ENCODE assay signal across 8 cellular contexts in genomic region chr6:79234150-79235022, GRCh38. TPM values are rescaled to one million over a fixed set of nuclear protein-coding genes. Genes with fewer than 3 reads are reported as not detected.
DNase-seq lines count a peak whose midpoint lies in the region; ATAC-seq and TF ChIP-seq lines count a peak whose summit lies in the region.

TSS of gene HMGN3 (minus strand) at chr6:79234682.

- CTCF ChIA-PET in activated CD8-positive, alpha-beta T cell treated with anti-CD3 and anti-CD28 coated beads for 36 hours (lab: Charles Lee) = interaction anchor here (0.6 kb wide), 2 partner anchors 14 to 97 kb away, joined by 3 read pairs; no protein-coding TSS in a partner anchor

- WGBS in lower leg skin, 2 donors = 3% methylated on average over 51 of the region's 51 CpGs

- no peaks in the 10 kb centered on the region for H3K27me3 Mint-ChIP-seq in activated CD8-positive, alpha-beta T cell treated with anti-CD3 and anti-CD28 coated beads for 36 hours

- peaks cover 17% of the 10 kb centered on the region for H3K4me1 Mint-ChIP-seq in activated CD8-positive, alpha-beta T cell treated with anti-CD3 and anti-CD28 coated beads for 36 hours (ENCODE audit: low read depth)

- ATAC-seq in GM19397 (IDR thresholded peaks at IDR 0.05; ENCODE audit: unreplicated experiment) (peak; percentile 96), HG03571 (IDR thresholded peaks at IDR 0.05; ENCODE audit: unreplicated experiment) (peak; percentile 94)
- peak; percentile 96 for ATAC-seq in activated CD8-positive, alpha-beta T cell treated with anti-CD3 and anti-CD28 coated beads for 36 hours

- no peaks in the 10 kb centered on the region for H3K9me3 Mint-ChIP-seq in activated CD8-positive, alpha-beta T cell treated with anti-CD3 and anti-CD28 coated beads for 36 hours

- intact Hi-C loops in activated CD8-positive, alpha-beta T cell treated with anti-CD3 and anti-CD28 coated beads for 36 hours (cut with micrococcal nuclease) = loop anchor here (1.0 kb wide), 1 partner anchor 156 kb away; the partner anchor contains the start of gene PHIP
- intact Hi-C loops in lower leg skin (cut with DNase I; ENCODE audit: low total_unique reads) = no loop called here

- peak within 1 kb of the TSS; percentile 86 for H3K27ac Mint-ChIP-seq in activated CD8-positive, alpha-beta T cell treated with anti-CD3 and anti-CD28 coated beads for 36 hours

- H3K4me3 ChIP-seq in lower leg skin (ENCODE audit: low read depth, poor library complexity, severe bottlenecking) = peak within 1 kb of the TSS; percentile 88

- DNase-seq in CD1c-positive myeloid dendritic cell (ENCODE audit: extremely low spot score) = peak; percentile 96
- peak; percentile 93 for DNase-seq in NCI-H82 (lab: John Stamatoyannopoulos, UW)
- DNase-seq in activated CD8-positive, alpha-beta T cell treated with anti-CD3 and anti-CD28 coated beads for 36 hours = peak; percentile 97
- peak; percentile 95 for DNase-seq in ecto neural progenitor cell (ENCODE audit: low spot score)
- peak; percentile 93 to 99 for DNase-seq in lower leg skin (ENCODE audit: low spot score in 2 of 2)
- DNase-seq in stimulated activated CD4-positive, alpha-beta T cell treated with anti-CD3 and anti-CD28 coated beads, Interleukin-4, amount 100 ng/mL, for 48 hours (ENCODE audit: low read depth in 2 of 2) = peak; percentile 89 to 90

- no peak for TF ChIP-seq POLR2A in lower leg skin (IDR thresholded peaks at IDR 0.05)

- POLR2A ChIA-PET in activated CD8-positive, alpha-beta T cell treated with anti-CD3 and anti-CD28 coated beads for 36 hours (lab: Charles Lee) = no interaction called here

- H3K4me3 Mint-ChIP-seq in activated CD8-positive, alpha-beta T cell treated with anti-CD3 and anti-CD28 coated beads for 36 hours = peak within 1 kb of the TSS; percentile 92

- H3K36me3 Mint-ChIP-seq in activated CD8-positive, alpha-beta T cell treated with anti-CD3 and anti-CD28 coated beads for 36 hours (ENCODE audit: low read depth) = no peaks in the 10 kb centered on the region

- no peak for TF ChIP-seq CTCF in activated CD8-positive, alpha-beta T cell treated with anti-CD3 and anti-CD28 coated beads for 36 hours (IDR thresholded peaks at IDR 0.05)
- TF ChIP-seq CTCF in lower leg skin (IDR thresholded peaks at IDR 0.05) = no peak

RNA-seq across cellular contexts. Expression of gene HMGN3, which starts in this region (rescaled TPM):
- 10 to 100 TPM; 45.6 to 49.4 TPM for total RNA-seq in activated CD8-positive, alpha-beta T cell treated with anti-CD3 and anti-CD28 coated beads for 36 hours
- total RNA-seq in lower leg skin = 10 to 100 TPM; 10.8 to 38.3 (median 21.4) TPM

Comparison
In these comparisons a context has a peak if more than half of its experiments do, and no peak if none do; other contexts are left out.
1. Peak in every context shown above with its lines: DNase-seq, ATAC-seq and H3K4me3 ChIP-seq.